Comparison of ENCODE assay signal across 10 cellular contexts in genomic region chr15:85624241-85624855, GRCh38.
A peak's percentile ranks its signal among the peaks of the same experiment; 100 is the strongest.
DNase-seq lines count a peak whose midpoint lies in the region; ATAC-seq and TF ChIP-seq lines count a peak whose summit lies in the region.
"Had no signal": no experiment of that assay in that cellular context is flagged by ENCODE, and none has a peak within 500 bp of the region (broad histone marks: within the 10 kb centered on the region; RNA-seq: fewer than 3 reads in every experiment).

No MANE protein-coding gene starts in this region.

- H3K4me1 Mint-ChIP-seq in activated T-helper 2 cell treated with anti-CD3 and anti-CD28 coated beads, Interferon-gamma antibody, Interleukin-2, Interleukin-4, amounts not matched to agents 10 μg/mL and 5 μg/mL and 100 μg/mL, durations not matched to agents 14 hours and 24 hours and 36 hours (ENCODE audit: low read depth), result peaks cover 64% of the 10 kb centered on the region

- TF ChIP-seq RAD21 in SK-N-SH (IDR thresholded peaks at IDR 0.05; ENCODE audit: low read length), result no peak

- H3K27me3 Mint-ChIP-seq in activated T-helper 2 cell treated with anti-CD3 and anti-CD28 coated beads, Interferon-gamma antibody, Interleukin-2, Interleukin-4, amounts not matched to agents 10 μg/mL and 5 μg/mL and 100 μg/mL, durations not matched to agents 14 hours and 24 hours and 36 hours (ENCODE audit: low read depth), result no peaks in the 10 kb centered on the region
- H3K27me3 Mint-ChIP-seq: IgD-negative memory B cell had no signal

- TF ChIP-seq CTCF in SK-N-SH (IDR thresholded peaks at IDR 0.05), result no peak
- TF ChIP-seq CTCF in thoracic aorta (IDR thresholded peaks at IDR 0.05), result no peak

- no peak for ATAC-seq in SK-N-SH treated with all-trans-retinoic acid at 6 μM for 48 hours
- no peak for ATAC-seq in thoracic aorta (ENCODE audit: insufficient number of reproducible peaks, low FRiP score, low read depth)
- no peak for ATAC-seq in GM18519 (IDR thresholded peaks at IDR 0.05; ENCODE audit: low FRiP score, unreplicated experiment)
- ATAC-seq in HG03342 (IDR thresholded peaks at IDR 0.05; ENCODE audit: unreplicated experiment), result no peak

- no peak overlapping the region for H3K4me3 ChIP-seq in SK-N-SH (ENCODE audit: low read depth in 2 of 2, low read length in 1 of 2)
- H3K4me3 ChIP-seq in thoracic aorta, result peak overlapping the region; percentile 3

- H3K9me3 ChIP-seq in SK-N-SH, result no peaks in the 10 kb centered on the region
- no peaks in the 10 kb centered on the region for H3K9me3 ChIP-seq in thoracic aorta

- peak overlapping the region; percentile 43 to 90 for H3K27ac ChIP-seq in SK-N-SH (ENCODE audit: low read depth in 2 of 2, low read length in 1 of 2)
- H3K27ac ChIP-seq in thoracic aorta, result peak overlapping the region; percentile 49 to 92

- H3K36me3 Mint-ChIP-seq in activated T-helper 2 cell treated with anti-CD3 and anti-CD28 coated beads, Interferon-gamma antibody, Interleukin-2, Interleukin-4, amounts not matched to agents 10 μg/mL and 5 μg/mL and 100 μg/mL, durations not matched to agents 14 hours and 24 hours and 36 hours (ENCODE audit: low read depth), result peaks cover 53% of the 10 kb centered on the region

- peaks cover 70% of the 10 kb centered on the region for H3K79me2 ChIP-seq in SK-N-SH (ENCODE audit: insufficient read depth)

- DNase-seq in SK-N-SH, result no peak
- no peak for DNase-seq in activated T-helper 2 cell treated with anti-CD3 and anti-CD28 coated beads, Interferon-gamma antibody, Interleukin-2, Interleukin-4, amounts not matched to agents 10 μg/mL and 5 μg/mL and 100 μg/mL, durations not matched to agents 14 hours and 24 hours and 36 hours (ENCODE audit: low spot score)
- DNase-seq in left kidney (ENCODE audit: low read depth, low spot score), result peak; percentile 41
- DNase-seq in thoracic aorta (ENCODE audit: low spot score), result no peak
- no peak for DNase-seq in stimulated activated CD4-positive, alpha-beta T cell treated with anti-CD3 and anti-CD28 coated beads, Interleukin-4, amount 100 ng/mL, for 4 hours
- DNase-seq: effector CD4-positive, alpha-beta T cell had no signal

- H2AFZ ChIP-seq in SK-N-SH (ENCODE audit: low read depth), result no peak overlapping the region

- no peaks in the 10 kb centered on the region for H3K27me3 ChIP-seq in SK-N-SH (ENCODE audit: insufficient read depth)
- H3K27me3 ChIP-seq in thoracic aorta (replicated peaks; ENCODE audit: insufficient read depth), result no peaks in the 10 kb centered on the region

- H3K36me3 ChIP-seq in SK-N-SH (replicated peaks in 1 of 2; ENCODE audit: control insufficient read depth in 1 of 2, insufficient read depth in 2 of 2, low read length in 1 of 2) (peaks cover 3 to 22% of the 10 kb centered on the region in 2 experiments), thoracic aorta (no peaks in the 10 kb centered on the region)

- H3K4me2 ChIP-seq in SK-N-SH, result no peak overlapping the region; the same call in 1 of the 2 replicates

- POLR2A ChIA-PET in SK-N-SH (lab: Yijun Ruan, JAX), result no interaction called here

- 95% methylated on average over 7 of the region's 7 CpGs for WGBS in SK-N-SH (ENCODE audit: low lambda C conversion rate)

- CTCF ChIA-PET in SK-N-SH (lab: Yijun Ruan, JAX), result interaction anchor here (1.1 to 1.2 kb wide), 3 partner anchors 39 to 205 kb away, joined by 3 read pairs; no protein-coding TSS in a partner anchor

- peak overlapping the region; percentile 60 for H3K27ac Mint-ChIP-seq in activated T-helper 2 cell treated with anti-CD3 and anti-CD28 coated beads, Interferon-gamma antibody, Interleukin-2, Interleukin-4, amounts not matched to agents 10 μg/mL and 5 μg/mL and 100 μg/mL, durations not matched to agents 14 hours and 24 hours and 36 hours

- intact Hi-C loops in activated T-helper 2 cell treated with anti-CD3 and anti-CD28 coated beads, Interferon-gamma antibody, Interleukin-2, Interleukin-4, amounts not matched to agents 10 μg/mL and 5 μg/mL and 100 μg/mL, durations not matched to agents 14 hours and 24 hours and 36 hours (cut with micrococcal nuclease), result no loop called here

- H3F3A ChIP-seq in SK-N-SH (replicated peaks; ENCODE audit: insufficient read depth), result peaks cover 7% of the 10 kb centered on the region

- H4K20me1 ChIP-seq in SK-N-SH (ENCODE audit: insufficient read depth), result no peaks in the 10 kb centered on the region

- H3K4me1 ChIP-seq in SK-N-SH (ENCODE audit: control insufficient read depth in 1 of 2, insufficient read depth in 2 of 2, low read depth in 1 of 2, low read length in 1 of 2) (peaks cover 16 to 28% of the 10 kb centered on the region in 2 experiments), thoracic aorta (ENCODE audit: control insufficient read depth in 1 of 2, low read depth in 2 of 2) (peaks cover 18 to 56% of the 10 kb centered on the region in 2 donors)

- no peaks in the 10 kb centered on the region for H3K9me3 Mint-ChIP-seq in activated T-helper 2 cell treated with anti-CD3 and anti-CD28 coated beads, Interferon-gamma antibody, Interleukin-2, Interleukin-4, amounts not matched to agents 10 μg/mL and 5 μg/mL and 100 μg/mL, durations not matched to agents 14 hours and 24 hours and 36 hours
- H3K9me3 Mint-ChIP-seq: IgD-negative memory B cell had no signal

- no peaks in the 10 kb centered on the region for H3K9me2 ChIP-seq in SK-N-SH

- H3K9ac ChIP-seq in SK-N-SH, result no peak overlapping the region

- no peak for TF ChIP-seq EP300 in SK-N-SH (IDR thresholded peaks at IDR 0.05; ENCODE audit: borderline replicate concordance in 1 of 2, low read depth in 1 of 2, low read length in 1 of 2)

- peak overlapping the region; percentile 28 for H3K4me3 Mint-ChIP-seq in activated T-helper 2 cell treated with anti-CD3 and anti-CD28 coated beads, Interferon-gamma antibody, Interleukin-2, Interleukin-4, amounts not matched to agents 10 μg/mL and 5 μg/mL and 100 μg/mL, durations not matched to agents 14 hours and 24 hours and 36 hours (ENCODE audit: low read depth)

TF ChIP-seq in SK-N-SH, 30 proteins besides CTCF, POLR2A, EP300 and RAD21:
- TF ChIP-seq TEAD4 (IDR thresholded peaks at IDR 0.05; ENCODE audit: borderline replicate concordance, insufficient read depth), result no peak
- TF ChIP-seq CHD2 (IDR thresholded peaks at IDR 0.05; ENCODE audit: low read length, partially characterized antibody), result no peak
- no peak for TF ChIP-seq PBX3 (IDR thresholded peaks at IDR 0.05)
- no peak for TF ChIP-seq ELF1 (IDR thresholded peaks at IDR 0.05)
- TF ChIP-seq TCF12 (IDR thresholded peaks at IDR 0.05), result no peak
- TF ChIP-seq SMC3 (IDR thresholded peaks at IDR 0.05; ENCODE audit: low read depth, low read length), result no peak
- no peak for TF ChIP-seq POLR2AphosphoS5 (IDR thresholded peaks at IDR 0.05; ENCODE audit: low read depth, low read length)

TF ChIP-seq in SK-N-SH treated with all-trans-retinoic acid at 6 μM for 48 hours, 23 proteins besides CTCF, POLR2A, EP300 and RAD21:
- no peak for TF ChIP-seq PPARA (CRISPR knock-in tag; IDR thresholded peaks at IDR 0.05; ENCODE audit: borderline replicate concordance)
- TF ChIP-seq ZC3H10 (CRISPR knock-in tag; IDR thresholded peaks at IDR 0.05), result no peak
- no peak for TF ChIP-seq ZNF70 (CRISPR knock-in tag; IDR thresholded peaks at IDR 0.05)
- TF ChIP-seq SNAI2 (CRISPR knock-in tag; IDR thresholded peaks at IDR 0.05), result no peak
- TF ChIP-seq ZFP30 (CRISPR knock-in tag; IDR thresholded peaks at IDR 0.05), result no peak
- no peak for TF ChIP-seq ESRRG (CRISPR knock-in tag; IDR thresholded peaks at IDR 0.05)
